2 cellular contexts compared by ENCODE assay signal in genomic region chr17:81491193-81491592, GRCh38.
TF ChIP-seq lines count a peak whose summit lies in the region.

No MANE protein-coding gene starts in this region.

TF ChIP-seq in IMR-90, 13 proteins besides CTCF, POLR2A, EP300 and RAD21:
- TF ChIP-seq RFX5 (IDR thresholded peaks at IDR 0.05; ENCODE audit: low read depth, low read length) (no peak), SMC3 (IDR thresholded peaks at IDR 0.05; ENCODE audit: low read depth, low read length) (no peak)

TF ChIP-seq in GM23338, 12 proteins besides CTCF, POLR2A, EP300 and RAD21:
- no peak for TF ChIP-seq CREB1 (CRISPR knock-in tag; IDR thresholded peaks at IDR 0.05; ENCODE audit: low read depth)
- TF ChIP-seq ZNF462 (CRISPR knock-in tag; IDR thresholded peaks at IDR 0.05), result no peak
- TF ChIP-seq EZH2 (IDR thresholded peaks at IDR 0.05; ENCODE audit: low read depth, unreplicated experiment), result no peak
- no peak for TF ChIP-seq REST (IDR thresholded peaks at IDR 0.05; ENCODE audit: unreplicated experiment)
- TF ChIP-seq NANOG (IDR thresholded peaks at IDR 0.05; ENCODE audit: borderline replicate concordance), result no peak
- TF ChIP-seq JUNB (IDR thresholded peaks at IDR 0.05; ENCODE audit: unreplicated experiment), result no peak
- TF ChIP-seq EZH2phosphoT487 (IDR thresholded peaks at IDR 0.05; ENCODE audit: unreplicated experiment), result no peak
- no peak for TF ChIP-seq ZNF331 (CRISPR knock-in tag; IDR thresholded peaks at IDR 0.05; ENCODE audit: low read depth)
- no peak for TF ChIP-seq STAT1 (IDR thresholded peaks at IDR 0.05; ENCODE audit: unreplicated experiment)
- no peak for TF ChIP-seq ETS1 (IDR thresholded peaks at IDR 0.05)
- no peak for TF ChIP-seq ZNF114 (CRISPR knock-in tag; IDR thresholded peaks at IDR 0.05)
- TF ChIP-seq POLR2AphosphoS5 (IDR thresholded peaks at IDR 0.05; ENCODE audit: low read depth), result no peak
TF ChIP-seq in GM23338: peak in this region for 0.
